1 cellular context compared by ENCODE assay signal in the genomic region with DNA sequence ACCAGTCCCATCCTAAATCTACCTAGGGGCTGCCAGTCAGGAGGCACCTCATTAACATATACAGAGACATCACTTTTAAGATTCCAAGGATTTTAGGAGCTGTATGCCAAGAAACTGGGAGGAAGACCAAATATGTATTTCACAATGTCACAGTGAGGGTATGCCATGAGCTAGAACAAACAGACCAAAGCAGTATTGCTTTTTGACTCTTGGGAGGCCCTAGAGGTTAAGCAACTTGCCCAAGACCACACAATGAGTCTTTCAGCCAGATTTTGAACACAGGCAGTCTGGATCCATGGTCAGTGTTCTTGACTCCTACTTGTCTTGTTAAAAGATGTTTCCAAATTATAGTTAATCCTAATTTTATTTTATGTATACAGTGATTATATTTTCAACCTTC. TPM values are rescaled to one million over a fixed set of nuclear protein-coding genes. Genes with fewer than 3 reads are reported as not detected.
"Had no signal": no experiment of that assay in that cellular context is flagged by ENCODE, and none has a peak within 500 bp of the region (broad histone marks: within the 10 kb centered on the region; RNA-seq: fewer than 3 reads in every experiment).

No MANE protein-coding gene starts in this region.

RNA-seq across cellular contexts. Expression of gene LIMS3, which starts 12.3 kb away (rescaled TPM):
- total RNA-seq: activated CD4-positive, alpha-beta T cell treated with anti-CD3 and anti-CD28 coated beads, Interleukin-2, amount 10 ng/mL, durations not matched to agents 7 days and 5 days had no signal
